Comparison of ENCODE assay signal across 32 cellular contexts in the genomic region with DNA sequence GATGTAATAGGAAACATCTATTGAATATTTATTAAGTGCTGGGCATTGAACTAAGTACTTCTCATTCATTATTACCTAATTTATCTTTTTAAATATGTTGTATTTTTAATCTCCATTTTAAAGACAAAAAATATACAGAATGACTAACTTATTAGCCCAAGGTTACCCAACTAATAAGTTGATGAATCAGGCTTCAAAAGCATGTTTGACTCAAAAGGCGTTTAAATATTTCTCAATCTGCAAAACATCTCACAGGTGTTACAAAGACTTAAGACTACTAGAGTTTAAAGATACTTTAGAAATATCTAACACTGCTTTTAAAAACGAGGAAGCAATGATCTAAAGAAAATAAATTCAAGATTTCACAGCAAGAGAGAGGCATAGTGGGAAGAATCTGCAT.
"Had no signal": no experiment of that assay in that cellular context is flagged by ENCODE, and none has a peak within 500 bp of the region (broad histone marks: within the 10 kb centered on the region; RNA-seq: fewer than 3 reads in every experiment).

No MANE protein-coding gene starts in this region.

- H3K4me3 ChIP-seq: adrenal gland, ascending aorta, cardiac muscle cell had no signal

- H3K27ac ChIP-seq: adrenal gland, ascending aorta, cardiac muscle cell, VCaP had no signal

- DNase-seq: activated B cell treated with CpG ODN at 0.5 μM for 24 hours; activated CD4-positive, alpha-beta memory T cell treated with anti-CD3 and anti-CD28 coated beads for 36 hours; activated CD4-positive, alpha-beta T cell treated with anti-CD3 and anti-CD28 coated beads for 4 hours; activated CD4-positive, alpha-beta T cell treated with anti-CD3 and anti-CD28 coated beads, Interleukin-2, amount 10 ng/mL, durations not matched to agents 24 days and 14 days; activated CD4-positive, alpha-beta T cell treated with anti-CD3 and anti-CD28 coated beads, Interleukin-2, amount 50 U/mL, for 1 hour; activated CD4-positive, alpha-beta T cell treated with anti-CD3 and anti-CD28 coated beads, Interleukin-2, amount 50 U/mL, for 4 hours; activated CD4-positive, CD25-positive, alpha-beta regulatory T cell treated with anti-CD3 and anti-CD28 coated beads, Interleukin-2, amount 50 U/mL, for 72 hours; activated CD8-positive, alpha-beta memory T cell treated with anti-CD3 and anti-CD28 coated beads, Interleukin-2, amount 50 U/mL, for 4 hours; activated CD8-positive, alpha-beta T cell treated with anti-CD3 and anti-CD28 coated beads for 36 hours; activated effector memory CD4-positive, alpha-beta T cell treated with anti-CD3 and anti-CD28 coated beads, Interleukin-2, amount 50 U/mL, for 16 hours; activated gamma-delta T cell treated with Interleukin-2 at 50 U/mL for 16 hours; activated naive CD4-positive, alpha-beta T cell; activated naive CD4-positive, alpha-beta T cell treated with anti-CD3 and anti-CD28 coated beads for 36 hours; activated naive CD4-positive, alpha-beta T cell treated with anti-CD3 and anti-CD28 coated beads, Interleukin-2, amount 50 U/mL, for 16 hours; activated naive CD8-positive, alpha-beta T cell treated with anti-CD3 and anti-CD28 coated beads for 36 hours; activated T-cell treated with anti-CD3 and anti-CD28 coated beads for 4 hours; activated T-cell treated with anti-CD3 and anti-CD28 coated beads, Interleukin-2, amount 50 U/mL, for 1 hour; activated T-cell treated with anti-CD3 and anti-CD28 coated beads, Interleukin-2, amount 50 U/mL, for 4 hours; activated T-cell treated with anti-CD3 and anti-CD28 coated beads, Interleukin-2, amount 50 U/mL, for 72 hours; adrenal gland; amygdala; anterior cingulate cortex; caudate nucleus; SW 1271; T-helper 1 cell; T-helper 2 cell; T-helper 9 cell had no signal

- H3K9me3 ChIP-seq: adrenal gland, ascending aorta had no signal

- H3K4me1 ChIP-seq: adrenal gland, ascending aorta had no signal

- H3K36me3 ChIP-seq: adrenal gland, ascending aorta, cardiac muscle cell had no signal

- H3K27me3 ChIP-seq: adrenal gland, ascending aorta, cardiac muscle cell had no signal

- ATAC-seq: activated CD8-positive, alpha-beta T cell treated with anti-CD3 and anti-CD28 coated beads for 36 hours; activated naive CD4-positive, alpha-beta T cell treated with anti-CD3 and anti-CD28 coated beads, Interleukin-2, amount 50 U/mL, for 72 hours; activated T-cell treated with anti-CD3 and anti-CD28 coated beads, Interleukin-2, amount 50 U/mL, for 4 hours; activated T-cell treated with anti-CD3 and anti-CD28 coated beads, Interleukin-2, amount 50 U/mL, for 72 hours; activated T-helper 17 cell treated with anti-CD3 and anti-CD28 coated beads, Interleukin-2, amount 50 U/mL, for 72 hours had no signal
